ENCODE assay signal across 24 cellular contexts in genomic region chr1:64701071-64701470, GRCh38.
"Had no signal": no experiment of that assay in that cellular context is flagged by ENCODE, and none has a peak within 500 bp of the region (broad histone marks: within the 10 kb centered on the region; RNA-seq: fewer than 3 reads in every experiment).

No MANE protein-coding gene starts in this region.

- H3K36me3 Mint-ChIP-seq: activated naive CD4-positive, alpha-beta T cell treated with anti-CD3 and anti-CD28 coated beads, Interleukin-2, amount 10 ng/mL, durations not matched to agents 7 days and 5 days; activated naive CD8-positive, alpha-beta T cell treated with anti-CD3 and anti-CD28 coated beads, Interleukin-2, amount 10 ng/mL, durations not matched to agents 7 days and 5 days; brain had no signal

- H3K4me3 Mint-ChIP-seq: activated naive CD4-positive, alpha-beta T cell treated with anti-CD3 and anti-CD28 coated beads, Interleukin-2, amount 10 ng/mL, durations not matched to agents 7 days and 5 days; activated naive CD8-positive, alpha-beta T cell treated with anti-CD3 and anti-CD28 coated beads, Interleukin-2, amount 10 ng/mL, durations not matched to agents 7 days and 5 days; activated T-helper 1 cell treated with anti-CD3 and anti-CD28 coated beads, Interleukin-12 subunit alpha, Interleukin-12 subunit beta, Interleukin-2, Interleukin-4 antibody, amounts not matched to agents 30 ng/mL and 10 ng/mL and 1 ng/mL, durations not matched to agents 14 hours and 24 hours and 36 hours; brain; nephron had no signal

- H3K27ac ChIP-seq: ascending aorta, esophagus muscularis mucosa, left ventricle myocardium inferior, right lobe of liver, testis, transverse colon, VCaP had no signal

- DNase-seq: activated CD4-positive, alpha-beta T cell treated with anti-CD3 and anti-CD28 coated beads for 48 hours; activated CD4-positive, alpha-beta T cell treated with anti-CD3 and anti-CD28 coated beads, Interleukin-2, amount 50 U/mL, for 48 hours; activated CD8-positive, alpha-beta memory T cell treated with anti-CD3 and anti-CD28 coated beads for 24 hours; activated effector memory CD4-positive, alpha-beta T cell treated with anti-CD3 and anti-CD28 coated beads, Interleukin-2, amount 50 U/mL, for 16 hours; activated naive CD4-positive, alpha-beta T cell treated with anti-CD3 and anti-CD28 coated beads, Interleukin-2, amount 10 ng/mL, durations not matched to agents 7 days and 5 days; activated naive CD8-positive, alpha-beta T cell treated with anti-CD3 and anti-CD28 coated beads, Interleukin-2, amount 10 ng/mL, durations not matched to agents 7 days and 5 days; caudate nucleus; foreskin melanocyte; left ventricle myocardium inferior; posterior cingulate gyrus; right lobe of liver; stimulated activated CD4-positive, alpha-beta T cell treated with anti-CD3 and anti-CD28 coated beads, Interleukin-2, amount 100 ng/mL, for 48 hours; stimulated activated naive CD4-positive, alpha-beta T cell treated with Interleukin-2 at 50 U/mL for 16 hours; T-helper 9 cell; testis; transverse colon had no signal

- H3K27me3 Mint-ChIP-seq: brain had no signal

- H3K9me3 ChIP-seq: ascending aorta, esophagus muscularis mucosa, right lobe of liver, testis, transverse colon had no signal

- H3K4me3 ChIP-seq: ascending aorta, esophagus muscularis mucosa, left ventricle myocardium inferior, lung, right lobe of liver, testis, transverse colon had no signal

- H3K4me1 Mint-ChIP-seq: activated naive CD4-positive, alpha-beta T cell treated with anti-CD3 and anti-CD28 coated beads, Interleukin-2, amount 10 ng/mL, durations not matched to agents 7 days and 5 days; activated naive CD8-positive, alpha-beta T cell treated with anti-CD3 and anti-CD28 coated beads, Interleukin-2, amount 10 ng/mL, durations not matched to agents 7 days and 5 days had no signal

- H3K4me1 ChIP-seq: ascending aorta, esophagus muscularis mucosa, left ventricle myocardium inferior, right lobe of liver, testis, transverse colon had no signal

- ATAC-seq: activated CD4-positive, CD25-positive, alpha-beta regulatory T cell treated with anti-CD3 and anti-CD28 coated beads, Interleukin-2, amount 50 U/mL, for 24 hours; right lobe of liver had no signal

- H3K36me3 ChIP-seq: ascending aorta, esophagus muscularis mucosa, left ventricle myocardium inferior, right lobe of liver, transverse colon had no signal

- H3K9me3 Mint-ChIP-seq: activated naive CD4-positive, alpha-beta T cell treated with anti-CD3 and anti-CD28 coated beads, Interleukin-2, amount 10 ng/mL, durations not matched to agents 7 days and 5 days; activated naive CD8-positive, alpha-beta T cell treated with anti-CD3 and anti-CD28 coated beads, Interleukin-2, amount 10 ng/mL, durations not matched to agents 7 days and 5 days; activated T-helper 1 cell treated with anti-CD3 and anti-CD28 coated beads, Interleukin-12 subunit alpha, Interleukin-12 subunit beta, Interleukin-2, Interleukin-4 antibody, amounts not matched to agents 30 ng/mL and 10 ng/mL and 1 ng/mL, durations not matched to agents 14 hours and 24 hours and 36 hours; nephron had no signal

- H3K27ac Mint-ChIP-seq: activated naive CD4-positive, alpha-beta T cell treated with anti-CD3 and anti-CD28 coated beads, Interleukin-2, amount 10 ng/mL, durations not matched to agents 7 days and 5 days; activated naive CD8-positive, alpha-beta T cell treated with anti-CD3 and anti-CD28 coated beads, Interleukin-2, amount 10 ng/mL, durations not matched to agents 7 days and 5 days; activated T-helper 1 cell treated with anti-CD3 and anti-CD28 coated beads, Interleukin-12 subunit alpha, Interleukin-12 subunit beta, Interleukin-2, Interleukin-4 antibody, amounts not matched to agents 30 ng/mL and 10 ng/mL and 1 ng/mL, durations not matched to agents 14 hours and 24 hours and 36 hours; nephron had no signal

- H3K27me3 ChIP-seq: ascending aorta, esophagus muscularis mucosa, right lobe of liver, testis, transverse colon had no signal
